Comparison of ENCODE assay signal across 15 cellular contexts in the genomic region with DNA sequence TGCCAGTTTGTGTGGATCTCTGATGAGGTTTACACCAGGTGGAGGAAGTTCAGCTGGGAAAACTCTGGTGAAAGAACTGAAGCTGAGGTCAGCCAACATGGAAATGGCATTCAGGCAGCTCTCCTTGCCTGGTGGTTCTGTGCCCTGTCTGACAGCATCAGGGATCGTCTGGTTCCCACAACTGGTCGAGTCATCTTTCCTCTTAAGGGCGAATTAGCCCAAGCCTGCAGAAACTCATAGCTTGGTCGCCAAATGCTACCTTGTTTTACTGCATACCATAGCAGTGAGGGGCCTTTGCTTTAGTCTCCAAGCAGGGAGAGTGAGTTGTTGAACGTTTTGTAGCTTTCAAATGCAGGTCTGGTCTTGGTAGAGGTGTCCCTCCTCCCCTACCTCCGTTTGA. TPM values are rescaled to one million over a fixed set of nuclear protein-coding genes. Genes with fewer than 3 reads are reported as not detected.
DNase-seq lines count a peak whose midpoint lies in the region; ATAC-seq, FAIRE-seq and TF ChIP-seq lines count a peak whose summit lies in the region.
"Had no signal": no experiment of that assay in that cellular context is flagged by ENCODE, and none has a peak within 500 bp of the region (broad histone marks: within the 10 kb centered on the region; RNA-seq: fewer than 3 reads in every experiment).

No MANE protein-coding gene starts in this region.

- H3K36me3 Mint-ChIP-seq in immature natural killer cell (peaks cover 9 to 28% (median 12%) of the 10 kb centered on the region in 3 donors), type B pancreatic cell (peaks cover 3% of the 10 kb centered on the region)
- H3K36me3 Mint-ChIP-seq in naive thymus-derived CD4-positive, alpha-beta T cell, result no peaks in the 10 kb centered on the region

- no peaks in the 10 kb centered on the region for H3K9me3 ChIP-seq in RWPE2 (ENCODE audit: severe bottlenecking)
- H3K9me3 ChIP-seq in naive thymus-derived CD4-positive, alpha-beta T cell (ENCODE audit: control insufficient read depth in 2 of 3, low read length in 3 of 3), result no peaks in the 10 kb centered on the region
- H3K9me3 ChIP-seq: adrenal gland, SJCRH30, suprapubic skin had no signal

- peak; percentile 51 for DNase-seq in H54 (ENCODE audit: insufficient read length, low spot score)
- no peak for DNase-seq in RWPE2 (ENCODE audit: low spot score)
- DNase-seq in immature natural killer cell, result no peak
- no peak for DNase-seq in type B pancreatic cell (ENCODE audit: extremely low spot score, unreplicated experiment)
- DNase-seq in naive thymus-derived CD4-positive, alpha-beta T cell, result no peak
- DNase-seq in SKM-1 treated with dmso at 0.1 percent for 144 hours (lab: John Stamatoyannopoulos, UW; ENCODE audit: unreplicated experiment), result no peak
- DNase-seq: activated CD4-positive, CD25-positive, alpha-beta regulatory T cell; activated T-cell treated with anti-CD3 and anti-CD28 coated beads, Interleukin-2, amount 50 U/mL, for 1 hour; adrenal gland; effector CD8-positive, alpha-beta T cell; head of caudate nucleus; mesenchymal stem cell; SJCRH30 had no signal

- no peak for TF ChIP-seq POLR2A in H54 (IDR thresholded peaks at IDR 0.05; ENCODE audit: low read depth, low read length)

- TF ChIP-seq CTCF in RWPE2 (IDR thresholded peaks at IDR 0.05; ENCODE audit: poor library complexity, severe bottlenecking) (no peak), type B pancreatic cell (conservative IDR thresholded peaks at IDR 0.05) (no peak)

- no peaks in the 10 kb centered on the region for H3K27me3 ChIP-seq in RWPE2 (ENCODE audit: insufficient read depth, poor library complexity, severe bottlenecking)
- H3K27me3 ChIP-seq in naive thymus-derived CD4-positive, alpha-beta T cell (ENCODE audit: control insufficient read depth in 2 of 2, insufficient read depth in 2 of 2, low read length in 2 of 2), result no peaks in the 10 kb centered on the region
- H3K27me3 ChIP-seq: adrenal gland, SJCRH30, suprapubic skin had no signal

- H3K4me1 Mint-ChIP-seq in immature natural killer cell (peaks cover 79 to 97% of the 10 kb centered on the region in 2 donors), type B pancreatic cell (ENCODE audit: unreplicated experiment) (peaks cover 21% of the 10 kb centered on the region)
- peaks cover 0 to 12% (median under 1%) of the 10 kb centered on the region in 7 donors for H3K4me1 Mint-ChIP-seq in naive thymus-derived CD4-positive, alpha-beta T cell

- no peaks in the 10 kb centered on the region for H3K36me3 ChIP-seq in RWPE2 (ENCODE audit: low read depth)
- H3K36me3 ChIP-seq in naive thymus-derived CD4-positive, alpha-beta T cell (ENCODE audit: control insufficient read depth in 2 of 3, insufficient read depth in 3 of 3, low read length in 3 of 3), result no peaks in the 10 kb centered on the region
- H3K36me3 ChIP-seq: adrenal gland, SJCRH30, suprapubic skin had no signal

- no peak overlapping the region for H3K27ac ChIP-seq in RWPE2 (ENCODE audit: poor library complexity, severe bottlenecking)
- H3K27ac ChIP-seq in naive thymus-derived CD4-positive, alpha-beta T cell (ENCODE audit: low read depth, low read length), result no peak overlapping the region
- H3K27ac ChIP-seq: adrenal gland, SJCRH30, suprapubic skin had no signal

- POLR2A ChIA-PET in naive thymus-derived CD4-positive, alpha-beta T cell (lab: Charles Lee), result no interaction called here

- ATAC-seq in RWPE2 (ENCODE audit: low read depth) (peak; percentile 42; the same call in 1 of the 3 replicates), HG03442 (IDR thresholded peaks at IDR 0.05; ENCODE audit: unreplicated experiment) (no peak)
- ATAC-seq in naive thymus-derived CD4-positive, alpha-beta T cell, result no peak

- H3K4me1 ChIP-seq in RWPE2 (ENCODE audit: insufficient read depth, poor library complexity, severe bottlenecking), result no peaks in the 10 kb centered on the region
- H3K4me1 ChIP-seq in naive thymus-derived CD4-positive, alpha-beta T cell (ENCODE audit: control insufficient read depth in 2 of 2, insufficient read depth in 2 of 2, low read length in 2 of 2), result peaks cover 0 to 4% of the 10 kb centered on the region in 2 donors
- H3K4me1 ChIP-seq: adrenal gland, SJCRH30 had no signal

- H3K27me3 Mint-ChIP-seq in immature natural killer cell (ENCODE audit: low read depth in 3 of 3) (peaks cover 0 to 2% (median 1%) of the 10 kb centered on the region in 3 donors), type B pancreatic cell (peaks cover 32% of the 10 kb centered on the region)
- H3K27me3 Mint-ChIP-seq in naive thymus-derived CD4-positive, alpha-beta T cell, result peaks cover 11 to 43% (median 17%) of the 10 kb centered on the region in 5 donors

- no peak for FAIRE-seq in H54 (lab: Jason Lieb, UNC)

- CTCF ChIA-PET in naive thymus-derived CD4-positive, alpha-beta T cell (lab: Charles Lee), result no interaction called here

- H3K4me3 Mint-ChIP-seq in immature natural killer cell (no peak overlapping the region), type B pancreatic cell (peak overlapping the region; percentile 28)
- H3K4me3 Mint-ChIP-seq in naive thymus-derived CD4-positive, alpha-beta T cell, result no peak overlapping the region

- no peaks in the 10 kb centered on the region for H3K9me3 Mint-ChIP-seq in immature natural killer cell
- no peaks in the 10 kb centered on the region for H3K9me3 Mint-ChIP-seq in type B pancreatic cell
- no peaks in the 10 kb centered on the region for H3K9me3 Mint-ChIP-seq in naive thymus-derived CD4-positive, alpha-beta T cell

- intact Hi-C loops in naive thymus-derived CD4-positive, alpha-beta T cell (cut with micrococcal nuclease), result no loop called here

- H3K27ac Mint-ChIP-seq in immature natural killer cell (peak overlapping the region; percentile 13 to 78 (median 60)), type B pancreatic cell (peak overlapping the region; percentile 86)
- no peak overlapping the region for H3K27ac Mint-ChIP-seq in naive thymus-derived CD4-positive, alpha-beta T cell

- no peak overlapping the region for H3K4me3 ChIP-seq in RWPE2 (ENCODE audit: severe bottlenecking)
- no peak overlapping the region for H3K4me3 ChIP-seq in naive thymus-derived CD4-positive, alpha-beta T cell (ENCODE audit: low read length)
- H3K4me3 ChIP-seq: adrenal gland, SJCRH30, suprapubic skin had no signal

RNA-seq across cellular contexts. Expression of gene PLCG2, which starts 7.2 kb away (rescaled TPM):
- polyA plus RNA-seq in immature natural killer cell, result 10 to 100 TPM; 24.4 to 91.6 (median 46.4) TPM
- 12.4 and 31.1 TPM in 2 replicates for total RNA-seq in type B pancreatic cell (ENCODE audit: low replicate concordance)
- total RNA-seq in naive thymus-derived CD4-positive, alpha-beta T cell, result 10 to 100 TPM in 2 of 5 experiments, 1 to 10 TPM in 3; 1.4 to 85.8 (median 5.9) TPM
- under 1 TPM; 0.07 to 0.33 TPM for polyA plus RNA-seq in naive thymus-derived CD4-positive, alpha-beta T cell

Comparison
In these comparisons a context has a peak if more than half of its experiments do, and no peak if none do; other contexts are left out.
1. H3K27ac Mint-ChIP-seq: peak in immature natural killer cell (6 of 6) and type B pancreatic cell (single experiment); none in naive thymus-derived CD4-positive, alpha-beta T cell (0 of 9).